ENCODE assay signal across 25 cellular contexts in genomic region chr12:101841069-101841468, GRCh38.
"Had no signal": no experiment of that assay in that cellular context is flagged by ENCODE, and none has a peak within 500 bp of the region (broad histone marks: within the 10 kb centered on the region; RNA-seq: fewer than 3 reads in every experiment).

No MANE protein-coding gene starts in this region.

- H3K36me3 Mint-ChIP-seq: immature natural killer cell; naive thymus-derived CD4-positive, alpha-beta T cell; natural killer cell treated with Interleukin-12 subunit alpha and Interleukin-12 subunit beta and Interleukin-15 and Interleukin-18, amount 100 ng/mL, for 72 hours had no signal

- ATAC-seq: left colon; left lung; lower lobe of right lung; mucosa of descending colon; naive thymus-derived CD4-positive, alpha-beta T cell; natural killer cell treated with Interleukin-12 subunit alpha and Interleukin-12 subunit beta and Interleukin-15 and Interleukin-18, amount 100 ng/mL, for 72 hours; sciatic nerve; stimulated activated naive CD8-positive, alpha-beta T cell treated with anti-CD3 and anti-CD28 coated beads, Interleukin-15, Interleukin-2, amounts not matched to agents 100 U/mL and 50 U/mL, for 24 hours had no signal

- H3K4me3 Mint-ChIP-seq: immature natural killer cell; naive thymus-derived CD4-positive, alpha-beta T cell; natural killer cell treated with Interleukin-12 subunit alpha and Interleukin-12 subunit beta and Interleukin-15 and Interleukin-18, amount 100 ng/mL, for 72 hours had no signal

- H3K27me3 Mint-ChIP-seq: natural killer cell treated with Interleukin-12 subunit alpha and Interleukin-12 subunit beta and Interleukin-15 and Interleukin-18, amount 100 ng/mL, for 72 hours; progenitor cell of endocrine pancreas had no signal

- DNase-seq: hypothalamus; immature natural killer cell; kidney; left colon; left lung; lower lobe of right lung; mammary epithelial cell; mesenchymal stem cell; midbrain; mucosa of descending colon; naive thymus-derived CD4-positive, alpha-beta T cell; ovary; stimulated activated CD4-positive, alpha-beta T cell treated with anti-CD3 and anti-CD28 coated beads, Interleukin-12 subunit alpha, Interleukin-12 subunit beta, amount 100 ng/mL, for 4 hours; stimulated activated CD4-positive, alpha-beta T cell treated with anti-CD3 and anti-CD28 coated beads, Interleukin-15, amount 100 ng/mL, for 24 hours; stimulated activated CD4-positive, alpha-beta T cell treated with anti-CD3 and anti-CD28 coated beads, Interleukin-2, amount 100 ng/mL, for 24 hours; stimulated activated CD4-positive, alpha-beta T cell treated with anti-CD3 and anti-CD28 coated beads, Interleukin-4, amount 100 ng/mL, for 1 hour; stimulated activated naive CD8-positive, alpha-beta T cell treated with anti-CD3 and anti-CD28 coated beads, Interleukin-15, Interleukin-2, amounts not matched to agents 100 U/mL and 50 U/mL, for 24 hours; stomach; testis; thyroid gland; transverse colon; upper lobe of left lung had no signal

- H3K27ac Mint-ChIP-seq: immature natural killer cell; naive thymus-derived CD4-positive, alpha-beta T cell; progenitor cell of endocrine pancreas had no signal

- H3K9me3 Mint-ChIP-seq: immature natural killer cell; naive thymus-derived CD4-positive, alpha-beta T cell; natural killer cell treated with Interleukin-12 subunit alpha and Interleukin-12 subunit beta and Interleukin-15 and Interleukin-18, amount 100 ng/mL, for 72 hours had no signal
